Comparison of ENCODE assay signal across 8 cellular contexts in genomic region chr14:96423446-96424103, GRCh38. TPM values are rescaled to one million over a fixed set of nuclear protein-coding genes. Genes with fewer than 3 reads are reported as not detected.
DNase-seq lines count a peak whose midpoint lies in the region; ATAC-seq, FAIRE-seq and TF ChIP-seq lines count a peak whose summit lies in the region.

No MANE protein-coding gene starts in this region.

- TF ChIP-seq POLR2A in testis (IDR thresholded peaks at IDR 0.05): no peak

- H3K27me3 ChIP-seq in testis: no peaks in the 10 kb centered on the region

- H3K36me3 Mint-ChIP-seq in activated T-cell treated with anti-CD3 and anti-CD28 coated beads, Interleukin-2, amount 50 U/mL, for 72 hours (ENCODE audit: insufficient read depth in 2 of 2): no peaks in the 10 kb centered on the region
- no peaks in the 10 kb centered on the region for H3K36me3 Mint-ChIP-seq in activated naive CD8-positive, alpha-beta T cell

- H3K27me3 Mint-ChIP-seq in activated T-cell treated with anti-CD3 and anti-CD28 coated beads, Interleukin-2, amount 50 U/mL, for 72 hours (ENCODE audit: low read depth): no peaks in the 10 kb centered on the region
- peaks cover 1% of the 10 kb centered on the region for H3K27me3 Mint-ChIP-seq in activated naive CD8-positive, alpha-beta T cell

- H3K4me3 ChIP-seq in kidney (ENCODE audit: low read length in 2 of 2) (peak overlapping the region; percentile 58 to 69), testis (peak overlapping the region; percentile 45 to 50)

- ATAC-seq in activated T-cell treated with anti-CD3 and anti-CD28 coated beads, Interleukin-2, amount 50 U/mL, for 72 hours (replicated peaks in 1 of 2): no peak
- no peak for ATAC-seq in HG03521 (IDR thresholded peaks at IDR 0.05; ENCODE audit: unreplicated experiment)

- H3K36me3 ChIP-seq in kidney (ENCODE audit: control insufficient read depth in 1 of 2, insufficient read depth in 2 of 2, low read length in 2 of 2) (no peaks in the 10 kb centered on the region), testis (ENCODE audit: low read depth, missing control alignments) (no peaks in the 10 kb centered on the region)

- peak overlapping the region; percentile 67 to 85 for H3K4me3 Mint-ChIP-seq in activated T-cell treated with anti-CD3 and anti-CD28 coated beads, Interleukin-2, amount 50 U/mL, for 72 hours
- H3K4me3 Mint-ChIP-seq in activated naive CD8-positive, alpha-beta T cell: peak overlapping the region; percentile 78

- WGBS in testis, 2 donors: 45 to 50% methylated on average over 5 to 24 of the region's 25 CpGs

- no peak overlapping the region for H3K27ac ChIP-seq in kidney (ENCODE audit: low read depth in 2 of 2, low read length in 2 of 2)
- H3K27ac ChIP-seq in testis: no peak overlapping the region

- intact Hi-C loops in kidney (cut with DNase I): loop anchor here (10.0 kb wide), 1 partner anchor 329 kb away; no protein-coding TSS in a partner anchor
- intact Hi-C loops in testis (cut with DNase I; ENCODE audit: low total_unique reads): no loop called here

- no peak for DNase-seq in activated T-cell treated with anti-CD3 and anti-CD28 coated beads, Interleukin-2, amount 50 U/mL, for 72 hours
- no peak for DNase-seq in activated T-cell treated with anti-CD3 and anti-CD28 coated beads, Interleukin-2, amount 50 U/mL, for 48 hours
- DNase-seq in kidney (no peak), testis (no peak), NCI-H1436 (lab: John Stamatoyannopoulos, UW) (no peak)
- DNase-seq in central memory CD4-positive, alpha-beta T cell: no peak

- no peaks in the 10 kb centered on the region for H3K9me3 Mint-ChIP-seq in activated T-cell treated with anti-CD3 and anti-CD28 coated beads, Interleukin-2, amount 50 U/mL, for 72 hours
- H3K9me3 Mint-ChIP-seq in activated naive CD8-positive, alpha-beta T cell (ENCODE audit: low read depth): no peaks in the 10 kb centered on the region

- peaks cover 0 to 4% of the 10 kb centered on the region in 2 donors for H3K4me1 ChIP-seq in kidney (ENCODE audit: control insufficient read depth in 1 of 2, insufficient read depth in 1 of 2, low read depth in 1 of 2, low read length in 2 of 2)
- H3K4me1 ChIP-seq in testis: no peaks in the 10 kb centered on the region

- no peaks in the 10 kb centered on the region for H3K4me1 Mint-ChIP-seq in activated T-cell treated with anti-CD3 and anti-CD28 coated beads, Interleukin-2, amount 50 U/mL, for 72 hours (ENCODE audit: low read depth)
- H3K4me1 Mint-ChIP-seq in activated naive CD8-positive, alpha-beta T cell (ENCODE audit: low read depth): peaks cover 4% of the 10 kb centered on the region

- peak overlapping the region; percentile 5 to 43 for H3K9ac ChIP-seq in kidney (ENCODE audit: low read length in 2 of 2)

- no peaks in the 10 kb centered on the region for H3K9me3 ChIP-seq in kidney (ENCODE audit: control insufficient read depth in 1 of 2, low read length in 2 of 2)
- H3K9me3 ChIP-seq in testis: no peaks in the 10 kb centered on the region

- TF ChIP-seq CTCF in kidney (IDR thresholded peaks at IDR 0.05; ENCODE audit: borderline replicate concordance, extremely low read depth, insufficient read depth): no peak
- no peak for TF ChIP-seq CTCF in testis (IDR thresholded peaks at IDR 0.05)

- H3K27ac Mint-ChIP-seq in activated T-cell treated with anti-CD3 and anti-CD28 coated beads, Interleukin-2, amount 50 U/mL, for 72 hours: no peak overlapping the region
- H3K27ac Mint-ChIP-seq in activated naive CD8-positive, alpha-beta T cell: no peak overlapping the region

- no peak for FAIRE-seq in kidney (lab: Jason Lieb, UNC)

RNA-seq across cellular contexts. Expression of gene AK7, which starts 31.6 kb away (rescaled TPM):
- total RNA-seq in activated T-cell treated with anti-CD3 and anti-CD28 coated beads, Interleukin-2, amount 50 U/mL, for 72 hours: under 1 TPM; 0.81 to 0.86 TPM
- total RNA-seq in kidney (12.5 TPM), testis (1 to 10 TPM; 8.5 to 8.8 TPM)
- polyA plus RNA-seq in kidney (ENCODE audit: insufficient read depth, low read depth, low replicate concordance) (5.5 TPM), testis (ENCODE audit: insufficient read depth, low read depth, low replicate concordance) (16.3 TPM)
